Comparison of ENCODE assay signal across 9 cellular contexts in genomic region chr6:159110013-159110412, GRCh38. TPM values are rescaled to one million over a fixed set of nuclear protein-coding genes. Genes with fewer than 3 reads are reported as not detected.
DNase-seq lines count a peak whose midpoint lies in the region; ATAC-seq, FAIRE-seq and TF ChIP-seq lines count a peak whose summit lies in the region.
"Had no signal": no experiment of that assay in that cellular context is flagged by ENCODE, and none has a peak within 500 bp of the region (broad histone marks: within the 10 kb centered on the region; RNA-seq: fewer than 3 reads in every experiment).

No MANE protein-coding gene starts in this region.

- H3K4me3 ChIP-seq in AG04449 (ENCODE audit: low read depth, low read length) = no peak overlapping the region
- H3K4me3 ChIP-seq in K562 = no peak overlapping the region

- H3K4me2 ChIP-seq in K562 (ENCODE audit: insufficient read depth, low read length) = no peak overlapping the region

- H3K4me3 Mint-ChIP-seq in memory B cell = peak overlapping the region; percentile 24

- TF ChIP-seq CTCF in AG04449 (IDR thresholded peaks at IDR 0.05; ENCODE audit: insufficient read depth, low read length, missing control alignments) (peak; percentile 24), K562 (IDR thresholded peaks at IDR 0.05 in 2 of 3, conservative IDR thresholded peaks at IDR 0.05 in 1 of 3; ENCODE audit: insufficient read depth in 2 of 3, low read depth in 1 of 3, low read length in 3 of 3) (peak; percentile 80 to 93 (median 90))

- peaks cover 0 to 6% of the 10 kb centered on the region in 2 experiments; a peak in 2 of 5 replicates for H3K4me1 ChIP-seq in K562 (replicated peaks in 1 of 2; ENCODE audit: control insufficient read depth in 2 of 2, insufficient read depth in 2 of 2, low read length in 2 of 2)

- peak; percentile 59 to 83 for TF ChIP-seq RAD21 in K562 (CRISPR knock-in tag; conservative IDR thresholded peaks at IDR 0.05 in 1 of 2, IDR thresholded peaks at IDR 0.05 in 1 of 2)

- no peaks in the 10 kb centered on the region for H3K36me3 ChIP-seq in K562 (ENCODE audit: control insufficient read depth, insufficient read depth, low read length)

- peak overlapping the region; percentile 99 for H3K27ac Mint-ChIP-seq in memory B cell

- H3K9ac ChIP-seq in K562 (ENCODE audit: insufficient read depth in 1 of 2, low read depth in 2 of 2, low read length in 2 of 2) = no peak overlapping the region

- H3K27ac ChIP-seq in K562 (ENCODE audit: extremely low read depth, low read depth, low read length) = no peak overlapping the region

- TF ChIP-seq EP300 in K562 (IDR thresholded peaks at IDR 0.05; ENCODE audit: low read length) = no peak

- FAIRE-seq in G401.6 (lab: Jason Lieb, UNC) = peak; percentile 69
- FAIRE-seq in K562 (lab: Jason Lieb, UNC) = peak; percentile 95

- WGBS in K562 (ENCODE audit: insufficient coverage, low coverage, missing lambda C conversion rate) = 3% methylated on average over 3 of the region's 3 CpGs

- no peaks in the 10 kb centered on the region for H3K79me2 ChIP-seq in K562 (ENCODE audit: control insufficient read depth, insufficient read depth, low read length)

- DNase-seq in AG04449 (ENCODE audit: low read depth, low spot score) (no peak), NCI-H146 treated with DMSO at 0.1 percent for 48 hours (lab: John Stamatoyannopoulos, UW; ENCODE audit: unreplicated experiment) (peak; percentile 23), K562 (ENCODE audit: extremely low read depth in 1 of 4, low spot score in 3 of 4) (peak; percentile 49 to 77 (median 70)), memory B cell (ENCODE audit: low spot score in 2 of 2) (no peak), NCI-H510A (lab: John Stamatoyannopoulos, UW) (no peak)

- H3K9me3 ChIP-seq in K562 (replicated peaks; ENCODE audit: control insufficient read depth, insufficient read depth, low read depth, low read length) = no peaks in the 10 kb centered on the region

- no peaks in the 10 kb centered on the region for H3K9me1 ChIP-seq in K562 (ENCODE audit: control insufficient read depth, insufficient read depth, low read length)

- POLR2A ChIA-PET in AG04449 (lab: Yijun Ruan, JAX) (no interaction called here), K562 (lab: Yijun Ruan, JAX) (interaction anchor here (0.8 to 1.3 kb wide), 2 partner anchors 16 to 19 kb away, joined by 3 to 5 read pairs; no protein-coding TSS in a partner anchor)

- CTCF ChIA-PET in AG04449 (lab: Yijun Ruan, JAX) (interaction anchor here (0.6 to 2.3 kb wide), 16 partner anchors 9 to 404 kb away, joined by 3 to 13 read pairs (median 4); partner anchors contain the start of gene RSPH3), K562 (lab: Yijun Ruan, JAX; ENCODE audit: low intra/inter-chr PET ratio) (interaction anchor here (0.8 to 1.6 kb wide), 2 partner anchors 68 to 138 kb away, joined by 3 to 9 read pairs; no protein-coding TSS in a partner anchor)

- no peaks in the 10 kb centered on the region for H3K9me3 Mint-ChIP-seq in memory B cell

- H3K27me3 ChIP-seq in K562 (ENCODE audit: control insufficient read depth in 2 of 2, insufficient read depth in 2 of 2, low read length in 2 of 2) = peaks cover 10 to 21% of the 10 kb centered on the region in 2 experiments

- H2AFZ ChIP-seq in K562 (ENCODE audit: low read depth, low read length) = no peak overlapping the region

- ATAC-seq in K562 (peak; percentile 74), memory B cell (ENCODE audit: low read depth) (no peak), HG03280 (IDR thresholded peaks at IDR 0.05; ENCODE audit: unreplicated experiment) (no peak), HG03095 (IDR thresholded peaks at IDR 0.05; ENCODE audit: unreplicated experiment) (no peak)

- no TSS peak for BruUV-seq in K562 (replicated peaks; lab: Mats Ljungman, UMichigan)

- H3K36me3 Mint-ChIP-seq in memory B cell = peaks cover 2% of the 10 kb centered on the region

- H3K27me3 Mint-ChIP-seq in memory B cell = no peaks in the 10 kb centered on the region

- peaks cover 68% of the 10 kb centered on the region for H3K4me1 Mint-ChIP-seq in memory B cell

- intact Hi-C loops in K562 (cut with micrococcal nuclease) = no loop called here

- no peaks in the 10 kb centered on the region; the same call in 1 of the 2 replicates for H4K20me1 ChIP-seq in K562 (replicated peaks; ENCODE audit: control insufficient read depth, insufficient read depth, low read length)

- in situ Hi-C loops in K562 (cut with MboI) = loop anchor here (25.0 kb wide), 1 partner anchor 423 kb away; no protein-coding TSS in a partner anchor

- TF ChIP-seq POLR2A in K562 (conservative IDR thresholded peaks at IDR 0.05) = no peak

TF ChIP-seq in K562, 482 proteins besides CTCF, POLR2A, EP300 and RAD21 (continues in another document):
- TF ChIP-seq ZNF584 (CRISPR knock-in tag; IDR thresholded peaks at IDR 0.05; ENCODE audit: low read depth) = no peak
- TF ChIP-seq ZNF79 (CRISPR knock-in tag; IDR thresholded peaks at IDR 0.05; ENCODE audit: low read depth) = no peak
- TF ChIP-seq TFAP4 (CRISPR knock-in tag; IDR thresholded peaks at IDR 0.05; ENCODE audit: borderline replicate concordance) = peak; percentile 51
- no peak for TF ChIP-seq ZNF778 (CRISPR knock-in tag; IDR thresholded peaks at IDR 0.05)
- TF ChIP-seq MIER1 (IDR thresholded peaks at IDR 0.05; ENCODE audit: low read depth) = no peak
- 0 out of 2 replicates have a peak, but pooled peaks have one; percentile 30 for TF ChIP-seq TEAD4 (IDR thresholded peaks at IDR 0.05; ENCODE audit: low read length)
- TF ChIP-seq TEAD4 (CRISPR knock-in tag; IDR thresholded peaks at IDR 0.05; ENCODE audit: borderline replicate concordance) = no peak
- TF ChIP-seq SIN3A (IDR thresholded peaks at IDR 0.05; ENCODE audit: borderline replicate concordance in 2 of 2, control insufficient read depth in 1 of 2, low read depth in 2 of 2, low read length in 2 of 2) = no peak
- TF ChIP-seq YY1 (IDR thresholded peaks at IDR 0.05; ENCODE audit: borderline replicate concordance in 1 of 3, control insufficient read depth in 1 of 3, extremely low read depth in 1 of 3, insufficient read depth in 3 of 3, insufficient read length in 1 of 3, insufficient replicate concordance in 2 of 3, low read depth in 1 of 3, low read length in 2 of 3) = peak in 1 of 3 experiments; percentile 78
- 0 out of 2 replicates have a peak, but pooled peaks have one; percentile 49 for TF ChIP-seq DEAF1 (CRISPR knock-in tag; IDR thresholded peaks at IDR 0.05)
- no peak for TF ChIP-seq HES1 (IDR thresholded peaks at IDR 0.05; ENCODE audit: low read depth)
- peak; percentile 30; the same call in 1 of the 2 replicates for TF ChIP-seq JUND (IDR thresholded peaks at IDR 0.05; ENCODE audit: borderline replicate concordance, low read depth, low read length)
- TF ChIP-seq JUND (tag; IDR thresholded peaks at IDR 0.05; ENCODE audit: borderline replicate concordance, low read depth, low read length) = no peak; the same call in 2 of the 3 replicates
- no peak for TF ChIP-seq PCBP1 (IDR thresholded peaks at IDR 0.05; ENCODE audit: low read depth, low read length, poor library complexity, severe bottlenecking)
- TF ChIP-seq SREBF2 (CRISPR knock-in tag; IDR thresholded peaks at IDR 0.05) = no peak

RNA-seq across cellular contexts. Expression of gene FNDC1, which starts 59.2 kb away (rescaled TPM):
- not detected in 2 replicates for total RNA-seq in K562 (2011; cell fraction: chromatin; rRNA removed; ENCODE audit: low replicate concordance)
- not detected in 2 replicates for total RNA-seq in K562 (2011; cell fraction: nucleolus; rRNA removed)
- total RNA-seq in K562 (2011; cell fraction: nucleoplasm; rRNA removed) = not detected in 2 replicates
- not detected in 2 replicates for total RNA-seq in K562 (2014; rRNA removed)
- total RNA-seq in K562 (2014; rRNA removed; fragmentation: Illumina TruSeq; extraction: Trizol) = not detected in 2 replicates
- not detected in 2 replicates for total RNA-seq in K562 (2015; rRNA removed; fragmentation: Illumina TruSeq; extraction: Trizol)
- not detected in 2 replicates for total RNA-seq in K562 (2021)
- polyA plus RNA-seq in K562 (2011; rRNA removed) = not detected in 2 replicates
- not detected in 2 replicates for polyA plus RNA-seq in K562 (2011; cell fraction: cytosol; rRNA removed)
- not detected in 2 replicates for polyA plus RNA-seq in K562 (2011; cell fraction: nucleus; rRNA removed)
- polyA plus RNA-seq in K562 (2012) = not detected in 2 replicates
- not detected in 2 replicates for polyA plus RNA-seq in K562 (2014; fragmentation: Illumina TruSeq; extraction: Trizol)
- polyA plus RNA-seq in K562 (2014; fragmentation: Nextera tagmentation; extraction: Ambion mirVana) = not detected
- not detected in 2 replicates for polyA plus RNA-seq in K562 (2014; rRNA removed)
- polyA minus RNA-seq in K562 (2011; rRNA and poly(A)+ RNA removed) = not detected in 2 replicates
- not detected in 2 replicates for polyA minus RNA-seq in K562 (2011; cell fraction: cytosol; rRNA and poly(A)+ RNA removed)
- polyA minus RNA-seq in K562 (2011; cell fraction: nucleus; rRNA and poly(A)+ RNA removed) = not detected in 2 replicates
- total RNA-seq: mononuclear cell had no signal

Comparison
In these comparisons a context has a peak if more than half of its experiments do, and no peak if none do; other contexts are left out.
1. DNase-seq: peak in NCI-H146 treated with DMSO at 0.1 percent for 48 hours (single experiment) and K562 (4 of 4); none in AG04449 (single experiment), memory B cell (0 of 2) and NCI-H510A (single experiment).